ENCODE assay signal across 31 cellular contexts in genomic region chr10:71479831-71480230, GRCh38.
"Had no signal": no experiment of that assay in that cellular context is flagged by ENCODE, and none has a peak within 500 bp of the region (broad histone marks: within the 10 kb centered on the region; RNA-seq: fewer than 3 reads in every experiment).

No MANE protein-coding gene starts in this region.

- H3K9me3 Mint-ChIP-seq: activated B cell treated with CpG ODN at 0.5 μM for 24 hours; activated CD8-positive, alpha-beta T cell treated with anti-CD3 and anti-CD28 coated beads for 36 hours; activated T-cell treated with anti-CD3 and anti-CD28 coated beads, Interleukin-2, amount 50 U/mL, for 4 hours; activated T-helper 17 cell treated with anti-CD3 and anti-CD28 coated beads, Interleukin-2, amount 50 U/mL, for 72 hours; effector memory CD8-positive, alpha-beta T cell; T-cell; T-helper 1 cell treated with Interleukin-12 subunit alpha and Interleukin-12 subunit beta and Interleukin-4 antibody, amounts not matched to agents 30 μg/mL and 1 μg/mL, for 36 hours; T-helper 2 cell treated with Interferon-gamma antibody and Interleukin-4, amounts not matched to agents 5 μg/mL and 100 μg/mL, for 36 hours had no signal

- H3K4me1 Mint-ChIP-seq: activated T-helper 17 cell treated with anti-CD3 and anti-CD28 coated beads, Interleukin-2, amount 50 U/mL, for 72 hours had no signal

- DNase-seq: activated B cell treated with CpG ODN at 0.5 μM for 24 hours; activated CD4-positive, alpha-beta T cell treated with anti-CD3 and anti-CD28 coated beads for 48 hours; activated CD4-positive, alpha-beta T cell treated with anti-CD3 and anti-CD28 coated beads, Interleukin-2, amount 50 U/mL, for 1 hour; activated CD4-positive, alpha-beta T cell treated with anti-CD3 and anti-CD28 coated beads, Interleukin-2, amount 50 U/mL, for 48 hours; activated CD8-positive, alpha-beta memory T cell treated with anti-CD3 and anti-CD28 coated beads for 24 hours; activated CD8-positive, alpha-beta T cell treated with anti-CD3 and anti-CD28 coated beads for 36 hours; activated effector memory CD4-positive, alpha-beta T cell treated with Interleukin-2 at 50 U/mL for 16 hours; activated gamma-delta T cell treated with Interleukin-2 at 50 U/mL for 16 hours; activated naive CD4-positive, alpha-beta T cell treated with anti-CD3 and anti-CD28 coated beads, Interleukin-2, amount 50 U/mL, for 16 hours; activated naive CD4-positive, alpha-beta T cell treated with Interleukin-2 at 50 U/mL for 16 hours; activated T-cell treated with anti-CD3 and anti-CD28 coated beads, Interleukin-2, amount 50 U/mL, for 4 hours; amniotic stem cell; anterior cingulate cortex; brain microvascular endothelial cell; caudate nucleus; cortex of kidney; dermis blood vessel endothelial cell; effector CD4-positive, alpha-beta T cell; effector memory CD8-positive, alpha-beta T cell; erythroblast; foreskin keratinocyte; gastrocnemius medialis; glutamatergic neuron; T-cell; T1000; WERI-Rb-1 had no signal

- H3K27ac Mint-ChIP-seq: activated B cell treated with CpG ODN at 0.5 μM for 24 hours; activated CD8-positive, alpha-beta T cell treated with anti-CD3 and anti-CD28 coated beads for 36 hours; activated naive CD8-positive, alpha-beta T cell; effector memory CD8-positive, alpha-beta T cell; T-cell; T-helper 1 cell treated with Interleukin-12 subunit alpha and Interleukin-12 subunit beta and Interleukin-4 antibody, amounts not matched to agents 30 μg/mL and 1 μg/mL, for 36 hours; T-helper 2 cell treated with Interferon-gamma antibody and Interleukin-4, amounts not matched to agents 5 μg/mL and 100 μg/mL, for 36 hours had no signal

- H3K27me3 Mint-ChIP-seq: activated naive CD8-positive, alpha-beta T cell had no signal

- ATAC-seq: activated CD4-positive, CD25-positive, alpha-beta regulatory T cell treated with anti-CD3 and anti-CD28 coated beads, Interleukin-2, amount 50 U/mL, for 24 hours; activated CD8-positive, alpha-beta T cell treated with anti-CD3 and anti-CD28 coated beads for 36 hours; activated T-cell treated with anti-CD3 and anti-CD28 coated beads, Interleukin-2, amount 50 U/mL, for 4 hours; activated T-helper 17 cell treated with anti-CD3 and anti-CD28 coated beads, Interleukin-2, amount 50 U/mL, for 72 hours; effector memory CD8-positive, alpha-beta T cell; foreskin keratinocyte; gastrocnemius medialis; T-cell had no signal

- H3K36me3 Mint-ChIP-seq: activated naive CD8-positive, alpha-beta T cell; T-cell had no signal

- H3K4me3 Mint-ChIP-seq: activated B cell treated with CpG ODN at 0.5 μM for 24 hours; activated CD8-positive, alpha-beta T cell treated with anti-CD3 and anti-CD28 coated beads for 36 hours; activated naive CD8-positive, alpha-beta T cell; activated T-cell treated with anti-CD3 and anti-CD28 coated beads, Interleukin-2, amount 50 U/mL, for 4 hours; activated T-helper 17 cell treated with anti-CD3 and anti-CD28 coated beads, Interleukin-2, amount 50 U/mL, for 72 hours; effector memory CD8-positive, alpha-beta T cell; T-cell; T-helper 1 cell treated with Interleukin-12 subunit alpha and Interleukin-12 subunit beta and Interleukin-4 antibody, amounts not matched to agents 30 μg/mL and 1 μg/mL, for 36 hours; T-helper 2 cell treated with Interferon-gamma antibody and Interleukin-4, amounts not matched to agents 5 μg/mL and 100 μg/mL, for 36 hours had no signal
